In genomic region chr10:51683031-51683830, GRCh38 we compare ENCODE assay signal across 20 cellular contexts. TPM values are rescaled to one million over a fixed set of nuclear protein-coding genes. Genes with fewer than 3 reads are reported as not detected.
DNase-seq lines count a peak whose midpoint lies in the region; ATAC-seq, FAIRE-seq and TF ChIP-seq lines count a peak whose summit lies in the region.
"Had no signal": no experiment of that assay in that cellular context is flagged by ENCODE, and none has a peak within 500 bp of the region (broad histone marks: within the 10 kb centered on the region; RNA-seq: fewer than 3 reads in every experiment).

No MANE protein-coding gene starts in this region.

- H3K4ac ChIP-seq in neuronal stem cell (ENCODE audit: low read length), result no peak overlapping the region

- H2BK15ac ChIP-seq in neuronal stem cell (ENCODE audit: low read length), result no peak overlapping the region

- no peaks in the 10 kb centered on the region for H3K9me3 ChIP-seq in SK-N-SH
- H3K9me3 ChIP-seq in neuronal stem cell (replicated peaks in 1 of 2; ENCODE audit: control insufficient read depth in 2 of 2, insufficient read depth in 1 of 2, low read depth in 1 of 2, low read length in 2 of 2), result no peaks in the 10 kb centered on the region
- no peaks in the 10 kb centered on the region for H3K9me3 ChIP-seq in small intestine (ENCODE audit: control insufficient read depth, low read depth)
- H3K9me3 ChIP-seq in MM.1S (replicated peaks; ENCODE audit: insufficient read depth, low read length), result no peaks in the 10 kb centered on the region
- H3K9me3 ChIP-seq: spleen, tibial nerve had no signal

- H3K79me1 ChIP-seq in neuronal stem cell (ENCODE audit: low read depth, low read length), result no peaks in the 10 kb centered on the region

- no peak overlapping the region for H3K9ac ChIP-seq in SK-N-SH
- H3K9ac ChIP-seq in neuronal stem cell (ENCODE audit: low read depth, low read length, poor library complexity), result no peak overlapping the region
- H3K9ac ChIP-seq in MM.1S (ENCODE audit: low read length), result no peak overlapping the region
- H3K9ac ChIP-seq: parathyroid adenoma had no signal

- CTCF ChIA-PET in SK-N-SH (lab: Yijun Ruan, JAX), result no interaction called here

- no peak for ATAC-seq in GM19035 (IDR thresholded peaks at IDR 0.05; ENCODE audit: unreplicated experiment)
- ATAC-seq: activated T-helper 17 cell treated with anti-CD3 and anti-CD28 coated beads, Interleukin-2, amount 50 U/mL, for 72 hours had no signal

- FAIRE-seq in small intestine (lab: Jason Lieb, UNC), result no peak

- H2BK120ac ChIP-seq in neuronal stem cell (ENCODE audit: low read depth, low read length), result no peak overlapping the region

- no peak overlapping the region for H4K91ac ChIP-seq in neuronal stem cell (ENCODE audit: low read depth, low read length, poor library complexity)

- POLR2A ChIA-PET in SK-N-SH (lab: Yijun Ruan, JAX), result no interaction called here

- H4K20me1 ChIP-seq in SK-N-SH (ENCODE audit: insufficient read depth) (no peaks in the 10 kb centered on the region), MM.1S (ENCODE audit: insufficient read depth, low read length) (no peaks in the 10 kb centered on the region)

- H3K36me3 ChIP-seq in SK-N-SH (replicated peaks in 1 of 2; ENCODE audit: control insufficient read depth in 1 of 2, insufficient read depth in 2 of 2, low read length in 1 of 2) (no peaks in the 10 kb centered on the region), neuronal stem cell (replicated peaks in 1 of 2; ENCODE audit: control insufficient read depth in 2 of 2, insufficient read depth in 2 of 2, low read length in 2 of 2) (no peaks in the 10 kb centered on the region), small intestine (ENCODE audit: control insufficient read depth in 2 of 2, insufficient read depth in 2 of 2, low read length in 2 of 2) (no peaks in the 10 kb centered on the region), MM.1S (replicated peaks; ENCODE audit: insufficient read depth, low read length) (no peaks in the 10 kb centered on the region)
- H3K36me3 ChIP-seq: spleen, tibial nerve had no signal

- H3K4me3 ChIP-seq in SK-N-SH (ENCODE audit: low read depth in 2 of 2, low read length in 1 of 2) (no peak overlapping the region), neuronal stem cell (ENCODE audit: low read length in 2 of 2) (no peak overlapping the region), small intestine (ENCODE audit: low read depth in 1 of 2, low read length in 2 of 2) (no peak overlapping the region), MM.1S (ENCODE audit: low read length) (no peak overlapping the region)
- H3K4me3 ChIP-seq: spleen, tibial nerve had no signal

- H3F3A ChIP-seq in SK-N-SH (replicated peaks; ENCODE audit: insufficient read depth) (no peaks in the 10 kb centered on the region), MM.1S (ENCODE audit: insufficient read depth, low read length) (no peaks in the 10 kb centered on the region)

- H3K9me2 ChIP-seq in SK-N-SH (no peaks in the 10 kb centered on the region), MM.1S (replicated peaks; ENCODE audit: insufficient read depth, low read length) (no peaks in the 10 kb centered on the region)

- H2BK5ac ChIP-seq in neuronal stem cell (ENCODE audit: low read length), result no peak overlapping the region

- H3K79me2 ChIP-seq in SK-N-SH (ENCODE audit: insufficient read depth), result no peaks in the 10 kb centered on the region
- H3K79me2 ChIP-seq in MM.1S (ENCODE audit: low read length), result no peaks in the 10 kb centered on the region
- H3K79me2 ChIP-seq: parathyroid adenoma had no signal

- no peak overlapping the region for H2AK5ac ChIP-seq in neuronal stem cell (ENCODE audit: low read depth, low read length)

- H2BK12ac ChIP-seq in neuronal stem cell (ENCODE audit: low read length), result no peak overlapping the region

- H3K4me2 ChIP-seq in SK-N-SH (peak overlapping the region; percentile 8; the same call in 1 of the 2 replicates), neuronal stem cell (ENCODE audit: insufficient read depth, low read length, poor library complexity, severe bottlenecking) (no peak overlapping the region), MM.1S (ENCODE audit: low read depth, low read length) (no peak overlapping the region)

- H2AFZ ChIP-seq in SK-N-SH (ENCODE audit: low read depth), result no peak overlapping the region
- H2AFZ ChIP-seq in neuronal stem cell (ENCODE audit: low read length), result peak overlapping the region; percentile 48
- no peak overlapping the region for H2AFZ ChIP-seq in MM.1S (ENCODE audit: low read length)
- H2AFZ ChIP-seq: parathyroid adenoma had no signal

- peak in 1 of 2 experiments; percentile 30; a peak in 1 of 4 replicates for TF ChIP-seq EP300 in SK-N-SH (IDR thresholded peaks at IDR 0.05; ENCODE audit: borderline replicate concordance in 1 of 2, low read depth in 1 of 2, low read length in 1 of 2)

- TF ChIP-seq CTCF in SK-N-SH (IDR thresholded peaks at IDR 0.05) (no peak), MM.1S (IDR thresholded peaks at IDR 0.05; ENCODE audit: low read length) (no peak)

- H3K27me3 ChIP-seq in SK-N-SH (ENCODE audit: insufficient read depth), result no peaks in the 10 kb centered on the region
- no peaks in the 10 kb centered on the region for H3K27me3 ChIP-seq in neuronal stem cell (ENCODE audit: control insufficient read depth in 3 of 3, insufficient read depth in 3 of 3, low read depth in 1 of 3, low read length in 3 of 3)
- no peaks in the 10 kb centered on the region for H3K27me3 ChIP-seq in small intestine (ENCODE audit: control insufficient read depth in 2 of 2, insufficient read depth in 2 of 2, low read length in 2 of 2)
- H3K27me3 ChIP-seq in MM.1S (replicated peaks; ENCODE audit: insufficient read depth, low read length), result no peaks in the 10 kb centered on the region
- H3K27me3 ChIP-seq: tibial nerve had no signal

- H3K4me1 ChIP-seq in SK-N-SH (ENCODE audit: control insufficient read depth in 1 of 2, insufficient read depth in 2 of 2, low read depth in 1 of 2, low read length in 1 of 2) (no peaks in the 10 kb centered on the region), neuronal stem cell (ENCODE audit: control insufficient read depth in 2 of 2, insufficient read depth in 1 of 2, low read depth in 1 of 2, low read length in 2 of 2) (peaks cover 0 to 6% of the 10 kb centered on the region in 2 donors), small intestine (ENCODE audit: control insufficient read depth in 2 of 2, insufficient read depth in 1 of 2, low read depth in 1 of 2, low read length in 1 of 2) (no peaks in the 10 kb centered on the region), MM.1S (ENCODE audit: low read length) (no peaks in the 10 kb centered on the region)
- H3K4me1 ChIP-seq: spleen had no signal

- TF ChIP-seq RAD21 in SK-N-SH (IDR thresholded peaks at IDR 0.05; ENCODE audit: low read length), result no peak

- no peak overlapping the region for H3K14ac ChIP-seq in neuronal stem cell (ENCODE audit: low read length)

- no peak overlapping the region for H3K18ac ChIP-seq in neuronal stem cell (ENCODE audit: low read length)

- WGBS in SK-N-SH (ENCODE audit: low lambda C conversion rate), result 65% methylated on average over 4 of the region's 4 CpGs
- WGBS in neuronal stem cell (ENCODE audit: extremely low coverage in 2 of 2, insufficient read length in 2 of 2, insufficient replicate concordance in 1 of 2), 2 donors, result no CpG with 5 or more reads among the region's 4 CpGs
- WGBS in small intestine, 3 donors, result 65 to 87% (median 87%) methylated on average over 4 of the region's 4 CpGs

- DNase-seq in GM04504 (ENCODE audit: low read depth), result peak; percentile 67
- no peak for DNase-seq in SK-N-SH
- DNase-seq in fibroblast of peridontal ligament (ENCODE audit: extremely low read depth), result peak; percentile 64
- DNase-seq in neuronal stem cell (ENCODE audit: low spot score), result no peak
- no peak for DNase-seq in epidermal melanocyte (ENCODE audit: insufficient read length, low spot score)
- DNase-seq in small intestine, result no peak
- no peak for DNase-seq in MM.1S
- DNase-seq: activated B cell treated with CpG ODN at 0.5 μM for 24 hours; activated CD8-positive, alpha-beta memory T cell treated with anti-CD3 and anti-CD28 coated beads for 24 hours; anterior cingulate cortex; C1 segment of cervical spinal cord; hypothalamus; NCI-H1417 treated with DMSO at 0.1 percent for 48 hours; NCI-H345; spleen had no signal

- H3K27ac ChIP-seq in SK-N-SH (ENCODE audit: low read depth in 2 of 2, low read length in 1 of 2) (no peak overlapping the region), neuronal stem cell (replicated peaks; ENCODE audit: low read length) (no peak overlapping the region), small intestine (ENCODE audit: low read depth in 1 of 2, low read length in 1 of 2) (no peak overlapping the region), MM.1S (ENCODE audit: low read length) (no peak overlapping the region)
- H3K27ac ChIP-seq: HL-60, parathyroid adenoma, spleen, tibial nerve had no signal

- no peak overlapping the region for H4K8ac ChIP-seq in neuronal stem cell (ENCODE audit: low read depth, low read length)

- H3K23ac ChIP-seq in neuronal stem cell (ENCODE audit: low read depth, low read length, poor library complexity), result no peak overlapping the region

TF ChIP-seq in SK-N-SH, 30 proteins besides CTCF, POLR2A, EP300 and RAD21:
- 0 out of 2 replicates have a peak, but pooled peaks have one; percentile 13 for TF ChIP-seq MEF2A (IDR thresholded peaks at IDR 0.05; ENCODE audit: borderline replicate concordance, low read depth)
- TF ChIP-seq CHD2 (IDR thresholded peaks at IDR 0.05; ENCODE audit: low read length, partially characterized antibody), result no peak
- 0 out of 2 replicates have a peak, but pooled peaks have one; percentile 16 for TF ChIP-seq TCF12 (IDR thresholded peaks at IDR 0.05)
- 0 out of 2 replicates have a peak, but pooled peaks have one; percentile 2 for TF ChIP-seq JUND (IDR thresholded peaks at IDR 0.05)
TF ChIP-seq in SK-N-SH: peak in this region for 3.

RNA-seq across cellular contexts. Expression of gene CSTF2T, which starts 16.2 kb away (rescaled TPM):
- polyA plus RNA-seq in SK-N-SH (2012; rRNA removed), result 4.3 and 4.6 TPM in 2 replicates
- 4.7 and 5.4 TPM in 2 replicates for polyA plus RNA-seq in SK-N-SH (2012; cell fraction: cytosol; rRNA removed)
- 2.4 and 3.3 TPM in 2 replicates for polyA plus RNA-seq in SK-N-SH (2012; cell fraction: nucleus; rRNA removed)
- 20.2 TPM for polyA plus RNA-seq in neuronal stem cell (2013, experiment 1 of 2)
- polyA plus RNA-seq in neuronal stem cell (2013, experiment 2 of 2), result 20.7 TPM
- 10 to 100 TPM in 1 of 3 donors, 1 to 10 TPM in 2; 4.9 to 13.9 (median 6.5) TPM for polyA plus RNA-seq in small intestine

Comparison
In these comparisons a context has a peak if more than half of its experiments do, and no peak if none do; other contexts are left out.
1. DNase-seq: peak in GM04504 (single experiment) and fibroblast of peridontal ligament (single experiment); none in SK-N-SH (single experiment), neuronal stem cell (single experiment), epidermal melanocyte (single experiment), small intestine (single experiment) and MM.1S (single experiment).